In the genomic region with DNA sequence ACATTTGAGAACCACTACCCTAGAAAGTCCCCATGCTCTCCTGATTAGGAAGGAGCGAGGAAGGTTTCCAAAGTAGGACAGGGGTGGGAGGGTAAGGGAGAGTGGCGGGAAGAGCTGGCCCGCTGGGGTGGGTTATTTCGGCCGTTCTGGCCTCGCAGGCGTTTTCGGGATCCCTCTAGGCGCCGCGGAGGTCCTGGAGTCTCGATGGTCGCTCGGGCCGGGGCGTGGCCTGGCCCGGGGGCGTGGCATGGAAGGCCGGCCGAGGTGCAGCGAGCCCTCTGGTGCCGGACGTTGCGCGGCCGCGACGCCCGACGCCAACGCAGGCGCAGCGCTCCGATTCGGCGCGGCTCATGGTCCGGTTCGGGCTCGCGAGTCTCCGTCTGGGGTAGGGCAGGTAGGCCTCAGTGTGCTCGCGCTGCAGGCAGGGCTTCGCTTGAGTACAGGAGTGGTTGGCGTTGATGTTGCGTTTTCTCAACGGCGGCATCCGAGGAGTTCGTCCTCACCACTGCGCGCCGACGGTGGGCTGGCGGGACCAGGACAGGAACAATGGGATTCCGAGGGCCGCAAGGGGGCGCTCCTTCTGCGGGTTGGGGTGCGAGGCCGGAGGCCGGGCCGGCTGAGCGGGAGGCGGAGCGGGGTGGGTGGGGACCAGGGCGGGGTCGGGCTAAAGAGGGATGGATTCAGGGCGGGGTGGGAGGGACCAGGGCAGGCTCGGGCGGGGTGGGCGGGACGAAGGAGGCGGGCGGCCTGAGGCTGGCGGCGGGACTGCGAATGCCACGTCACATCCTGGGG, we compare ENCODE assay signal across 1 cellular context.
TF ChIP-seq lines count a peak whose summit lies in the region.

A gene with protein sequence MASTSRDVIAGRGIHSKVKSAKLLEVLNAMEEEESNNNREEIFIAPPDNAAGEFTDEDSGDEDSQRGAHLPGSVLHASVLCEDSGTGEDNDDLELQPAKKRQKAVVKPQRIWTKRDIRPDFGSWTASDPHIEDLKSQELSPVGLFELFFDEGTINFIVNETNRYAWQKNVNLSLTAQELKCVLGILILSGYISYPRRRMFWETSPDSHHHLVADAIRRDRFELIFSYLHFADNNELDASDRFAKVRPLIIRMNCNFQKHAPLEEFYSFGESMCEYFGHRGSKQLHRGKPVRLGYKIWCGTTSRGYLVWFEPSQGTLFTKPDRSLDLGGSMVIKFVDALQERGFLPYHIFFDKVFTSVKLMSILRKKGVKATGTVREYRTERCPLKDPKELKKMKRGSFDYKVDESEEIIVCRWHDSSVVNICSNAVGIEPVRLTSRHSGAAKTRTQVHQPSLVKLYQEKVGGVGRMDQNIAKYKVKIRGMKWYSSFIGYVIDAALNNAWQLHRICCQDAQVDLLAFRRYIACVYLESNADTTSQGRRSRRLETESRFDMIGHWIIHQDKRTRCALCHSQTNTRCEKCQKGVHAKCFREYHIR (plus strand): TSS at position 287 of the 792 bp plus-strand sequence. CDS start 7,628 bp downstream, outside the sequence.

TF ChIP-seq in WTC11, 78 proteins besides CTCF, POLR2A, EP300 and RAD21 (continued from another document and continues in another):
- TF ChIP-seq, protein P1, sequence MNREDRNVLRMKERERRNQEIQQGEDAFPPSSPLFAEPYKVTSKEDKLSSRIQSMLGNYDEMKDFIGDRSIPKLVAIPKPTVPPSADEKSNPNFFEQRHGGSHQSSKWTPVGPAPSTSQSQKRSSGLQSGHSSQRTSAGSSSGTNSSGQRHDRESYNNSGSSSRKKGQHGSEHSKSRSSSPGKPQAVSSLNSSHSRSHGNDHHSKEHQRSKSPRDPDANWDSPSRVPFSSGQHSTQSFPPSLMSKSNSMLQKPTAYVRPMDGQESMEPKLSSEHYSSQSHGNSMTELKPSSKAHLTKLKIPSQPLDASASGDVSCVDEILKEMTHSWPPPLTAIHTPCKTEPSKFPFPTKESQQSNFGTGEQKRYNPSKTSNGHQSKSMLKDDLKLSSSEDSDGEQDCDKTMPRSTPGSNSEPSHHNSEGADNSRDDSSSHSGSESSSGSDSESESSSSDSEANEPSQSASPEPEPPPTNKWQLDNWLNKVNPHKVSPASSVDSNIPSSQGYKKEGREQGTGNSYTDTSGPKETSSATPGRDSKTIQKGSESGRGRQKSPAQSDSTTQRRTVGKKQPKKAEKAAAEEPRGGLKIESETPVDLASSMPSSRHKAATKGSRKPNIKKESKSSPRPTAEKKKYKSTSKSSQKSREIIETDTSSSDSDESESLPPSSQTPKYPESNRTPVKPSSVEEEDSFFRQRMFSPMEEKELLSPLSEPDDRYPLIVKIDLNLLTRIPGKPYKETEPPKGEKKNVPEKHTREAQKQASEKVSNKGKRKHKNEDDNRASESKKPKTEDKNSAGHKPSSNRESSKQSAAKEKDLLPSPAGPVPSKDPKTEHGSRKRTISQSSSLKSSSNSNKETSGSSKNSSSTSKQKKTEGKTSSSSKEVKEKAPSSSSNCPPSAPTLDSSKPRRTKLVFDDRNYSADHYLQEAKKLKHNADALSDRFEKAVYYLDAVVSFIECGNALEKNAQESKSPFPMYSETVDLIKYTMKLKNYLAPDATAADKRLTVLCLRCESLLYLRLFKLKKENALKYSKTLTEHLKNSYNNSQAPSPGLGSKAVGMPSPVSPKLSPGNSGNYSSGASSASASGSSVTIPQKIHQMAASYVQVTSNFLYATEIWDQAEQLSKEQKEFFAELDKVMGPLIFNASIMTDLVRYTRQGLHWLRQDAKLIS (CRISPR knock-in tag; IDR thresholded peaks at IDR 0.05; ENCODE audit: borderline replicate concordance) = no peak
- TF ChIP-seq, protein P2, sequence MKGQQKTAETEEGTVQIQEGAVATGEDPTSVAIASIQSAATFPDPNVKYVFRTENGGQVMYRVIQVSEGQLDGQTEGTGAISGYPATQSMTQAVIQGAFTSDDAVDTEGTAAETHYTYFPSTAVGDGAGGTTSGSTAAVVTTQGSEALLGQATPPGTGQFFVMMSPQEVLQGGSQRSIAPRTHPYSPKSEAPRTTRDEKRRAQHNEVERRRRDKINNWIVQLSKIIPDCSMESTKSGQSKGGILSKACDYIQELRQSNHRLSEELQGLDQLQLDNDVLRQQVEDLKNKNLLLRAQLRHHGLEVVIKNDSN (CRISPR knock-in tag; IDR thresholded peaks at IDR 0.05) = peak; percentile 28; the same call in 1 of the 2 replicates
- TF ChIP-seq ZNF138 (CRISPR knock-in tag; conservative IDR thresholded peaks at IDR 0.05) = no peak
- TF ChIP-seq GABPB1 (CRISPR knock-in tag; IDR thresholded peaks at IDR 0.05) = peak; percentile 83
- TF ChIP-seq, protein P3, sequence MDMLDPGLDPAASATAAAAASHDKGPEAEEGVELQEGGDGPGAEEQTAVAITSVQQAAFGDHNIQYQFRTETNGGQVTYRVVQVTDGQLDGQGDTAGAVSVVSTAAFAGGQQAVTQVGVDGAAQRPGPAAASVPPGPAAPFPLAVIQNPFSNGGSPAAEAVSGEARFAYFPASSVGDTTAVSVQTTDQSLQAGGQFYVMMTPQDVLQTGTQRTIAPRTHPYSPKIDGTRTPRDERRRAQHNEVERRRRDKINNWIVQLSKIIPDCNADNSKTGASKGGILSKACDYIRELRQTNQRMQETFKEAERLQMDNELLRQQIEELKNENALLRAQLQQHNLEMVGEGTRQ (CRISPR knock-in tag; IDR thresholded peaks at IDR 0.05) = no peak
- TF ChIP-seq, protein P4, sequence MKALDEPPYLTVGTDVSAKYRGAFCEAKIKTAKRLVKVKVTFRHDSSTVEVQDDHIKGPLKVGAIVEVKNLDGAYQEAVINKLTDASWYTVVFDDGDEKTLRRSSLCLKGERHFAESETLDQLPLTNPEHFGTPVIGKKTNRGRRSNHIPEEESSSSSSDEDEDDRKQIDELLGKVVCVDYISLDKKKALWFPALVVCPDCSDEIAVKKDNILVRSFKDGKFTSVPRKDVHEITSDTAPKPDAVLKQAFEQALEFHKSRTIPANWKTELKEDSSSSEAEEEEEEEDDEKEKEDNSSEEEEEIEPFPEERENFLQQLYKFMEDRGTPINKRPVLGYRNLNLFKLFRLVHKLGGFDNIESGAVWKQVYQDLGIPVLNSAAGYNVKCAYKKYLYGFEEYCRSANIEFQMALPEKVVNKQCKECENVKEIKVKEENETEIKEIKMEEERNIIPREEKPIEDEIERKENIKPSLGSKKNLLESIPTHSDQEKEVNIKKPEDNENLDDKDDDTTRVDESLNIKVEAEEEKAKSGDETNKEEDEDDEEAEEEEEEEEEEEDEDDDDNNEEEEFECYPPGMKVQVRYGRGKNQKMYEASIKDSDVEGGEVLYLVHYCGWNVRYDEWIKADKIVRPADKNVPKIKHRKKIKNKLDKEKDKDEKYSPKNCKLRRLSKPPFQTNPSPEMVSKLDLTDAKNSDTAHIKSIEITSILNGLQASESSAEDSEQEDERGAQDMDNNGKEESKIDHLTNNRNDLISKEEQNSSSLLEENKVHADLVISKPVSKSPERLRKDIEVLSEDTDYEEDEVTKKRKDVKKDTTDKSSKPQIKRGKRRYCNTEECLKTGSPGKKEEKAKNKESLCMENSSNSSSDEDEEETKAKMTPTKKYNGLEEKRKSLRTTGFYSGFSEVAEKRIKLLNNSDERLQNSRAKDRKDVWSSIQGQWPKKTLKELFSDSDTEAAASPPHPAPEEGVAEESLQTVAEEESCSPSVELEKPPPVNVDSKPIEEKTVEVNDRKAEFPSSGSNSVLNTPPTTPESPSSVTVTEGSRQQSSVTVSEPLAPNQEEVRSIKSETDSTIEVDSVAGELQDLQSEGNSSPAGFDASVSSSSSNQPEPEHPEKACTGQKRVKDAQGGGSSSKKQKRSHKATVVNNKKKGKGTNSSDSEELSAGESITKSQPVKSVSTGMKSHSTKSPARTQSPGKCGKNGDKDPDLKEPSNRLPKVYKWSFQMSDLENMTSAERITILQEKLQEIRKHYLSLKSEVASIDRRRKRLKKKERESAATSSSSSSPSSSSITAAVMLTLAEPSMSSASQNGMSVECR (CRISPR knock-in tag; IDR thresholded peaks at IDR 0.05; ENCODE audit: borderline replicate concordance) = peak; percentile 94
- TF ChIP-seq, protein P5, sequence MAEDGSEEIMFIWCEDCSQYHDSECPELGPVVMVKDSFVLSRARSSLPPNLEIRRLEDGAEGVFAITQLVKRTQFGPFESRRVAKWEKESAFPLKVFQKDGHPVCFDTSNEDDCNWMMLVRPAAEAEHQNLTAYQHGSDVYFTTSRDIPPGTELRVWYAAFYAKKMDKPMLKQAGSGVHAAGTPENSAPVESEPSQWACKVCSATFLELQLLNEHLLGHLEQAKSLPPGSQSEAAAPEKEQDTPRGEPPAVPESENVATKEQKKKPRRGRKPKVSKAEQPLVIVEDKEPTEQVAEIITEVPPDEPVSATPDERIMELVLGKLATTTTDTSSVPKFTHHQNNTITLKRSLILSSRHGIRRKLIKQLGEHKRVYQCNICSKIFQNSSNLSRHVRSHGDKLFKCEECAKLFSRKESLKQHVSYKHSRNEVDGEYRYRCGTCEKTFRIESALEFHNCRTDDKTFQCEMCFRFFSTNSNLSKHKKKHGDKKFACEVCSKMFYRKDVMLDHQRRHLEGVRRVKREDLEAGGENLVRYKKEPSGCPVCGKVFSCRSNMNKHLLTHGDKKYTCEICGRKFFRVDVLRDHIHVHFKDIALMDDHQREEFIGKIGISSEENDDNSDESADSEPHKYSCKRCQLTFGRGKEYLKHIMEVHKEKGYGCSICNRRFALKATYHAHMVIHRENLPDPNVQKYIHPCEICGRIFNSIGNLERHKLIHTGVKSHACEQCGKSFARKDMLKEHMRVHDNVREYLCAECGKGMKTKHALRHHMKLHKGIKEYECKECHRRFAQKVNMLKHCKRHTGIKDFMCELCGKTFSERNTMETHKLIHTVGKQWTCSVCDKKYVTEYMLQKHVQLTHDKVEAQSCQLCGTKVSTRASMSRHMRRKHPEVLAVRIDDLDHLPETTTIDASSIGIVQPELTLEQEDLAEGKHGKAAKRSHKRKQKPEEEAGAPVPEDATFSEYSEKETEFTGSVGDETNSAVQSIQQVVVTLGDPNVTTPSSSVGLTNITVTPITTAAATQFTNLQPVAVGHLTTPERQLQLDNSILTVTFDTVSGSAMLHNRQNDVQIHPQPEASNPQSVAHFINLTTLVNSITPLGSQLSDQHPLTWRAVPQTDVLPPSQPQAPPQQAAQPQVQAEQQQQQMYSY (CRISPR knock-in tag; IDR thresholded peaks at IDR 0.05) = peak; percentile 27; the same call in 1 of the 2 replicates
- TF ChIP-seq NFATC4 (CRISPR knock-in tag; IDR thresholded peaks at IDR 0.05) = peak; percentile 61; the same call in 1 of the 2 replicates
- TF ChIP-seq, protein P6, sequence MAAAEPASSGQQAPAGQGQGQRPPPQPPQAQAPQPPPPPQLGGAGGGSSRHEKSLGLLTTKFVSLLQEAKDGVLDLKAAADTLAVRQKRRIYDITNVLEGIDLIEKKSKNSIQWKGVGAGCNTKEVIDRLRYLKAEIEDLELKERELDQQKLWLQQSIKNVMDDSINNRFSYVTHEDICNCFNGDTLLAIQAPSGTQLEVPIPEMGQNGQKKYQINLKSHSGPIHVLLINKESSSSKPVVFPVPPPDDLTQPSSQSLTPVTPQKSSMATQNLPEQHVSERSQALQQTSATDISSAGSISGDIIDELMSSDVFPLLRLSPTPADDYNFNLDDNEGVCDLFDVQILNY (CRISPR knock-in tag; IDR thresholded peaks at IDR 0.05) = peak; percentile 93
- peak; percentile 90 for TF ChIP-seq FOXK1 (CRISPR knock-in tag; IDR thresholded peaks at IDR 0.05)
- TF ChIP-seq, protein P7, sequence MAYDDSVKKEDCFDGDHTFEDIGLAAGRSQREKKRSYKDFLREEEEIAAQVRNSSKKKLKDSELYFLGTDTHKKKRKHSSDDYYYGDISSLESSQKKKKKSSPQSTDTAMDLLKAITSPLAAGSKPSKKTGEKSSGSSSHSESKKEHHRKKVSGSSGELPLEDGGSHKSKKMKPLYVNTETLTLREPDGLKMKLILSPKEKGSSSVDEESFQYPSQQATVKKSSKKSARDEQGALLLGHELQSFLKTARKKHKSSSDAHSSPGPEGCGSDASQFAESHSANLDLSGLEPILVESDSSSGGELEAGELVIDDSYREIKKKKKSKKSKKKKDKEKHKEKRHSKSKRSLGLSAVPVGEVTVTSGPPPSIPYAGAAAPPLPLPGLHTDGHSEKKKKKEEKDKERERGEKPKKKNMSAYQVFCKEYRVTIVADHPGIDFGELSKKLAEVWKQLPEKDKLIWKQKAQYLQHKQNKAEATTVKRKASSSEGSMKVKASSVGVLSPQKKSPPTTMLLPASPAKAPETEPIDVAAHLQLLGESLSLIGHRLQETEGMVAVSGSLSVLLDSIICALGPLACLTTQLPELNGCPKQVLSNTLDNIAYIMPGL (CRISPR knock-in tag; IDR thresholded peaks at IDR 0.05) = peak; percentile 96
- no peak for TF ChIP-seq SOX15 (CRISPR knock-in tag; IDR thresholded peaks at IDR 0.05)
- TF ChIP-seq CBFB (CRISPR knock-in tag; IDR thresholded peaks at IDR 0.05; ENCODE audit: low read depth) = no peak
- TF ChIP-seq NFYB (CRISPR knock-in tag; conservative IDR thresholded peaks at IDR 0.05; ENCODE audit: low read depth) = no peak; the same call in 1 of the 2 replicates
- TF ChIP-seq, protein P8, sequence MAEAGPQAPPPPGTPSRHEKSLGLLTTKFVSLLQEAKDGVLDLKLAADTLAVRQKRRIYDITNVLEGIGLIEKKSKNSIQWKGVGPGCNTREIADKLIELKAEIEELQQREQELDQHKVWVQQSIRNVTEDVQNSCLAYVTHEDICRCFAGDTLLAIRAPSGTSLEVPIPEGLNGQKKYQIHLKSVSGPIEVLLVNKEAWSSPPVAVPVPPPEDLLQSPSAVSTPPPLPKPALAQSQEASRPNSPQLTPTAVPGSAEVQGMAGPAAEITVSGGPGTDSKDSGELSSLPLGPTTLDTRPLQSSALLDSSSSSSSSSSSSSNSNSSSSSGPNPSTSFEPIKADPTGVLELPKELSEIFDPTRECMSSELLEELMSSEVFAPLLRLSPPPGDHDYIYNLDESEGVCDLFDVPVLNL (CRISPR knock-in tag; IDR thresholded peaks at IDR 0.05; ENCODE audit: borderline replicate concordance, low read depth) = peak; percentile 57; the same call in 1 of the 2 replicates
- no peak for TF ChIP-seq EMX1 (CRISPR knock-in tag; IDR thresholded peaks at IDR 0.05)
- TF ChIP-seq, protein P9, sequence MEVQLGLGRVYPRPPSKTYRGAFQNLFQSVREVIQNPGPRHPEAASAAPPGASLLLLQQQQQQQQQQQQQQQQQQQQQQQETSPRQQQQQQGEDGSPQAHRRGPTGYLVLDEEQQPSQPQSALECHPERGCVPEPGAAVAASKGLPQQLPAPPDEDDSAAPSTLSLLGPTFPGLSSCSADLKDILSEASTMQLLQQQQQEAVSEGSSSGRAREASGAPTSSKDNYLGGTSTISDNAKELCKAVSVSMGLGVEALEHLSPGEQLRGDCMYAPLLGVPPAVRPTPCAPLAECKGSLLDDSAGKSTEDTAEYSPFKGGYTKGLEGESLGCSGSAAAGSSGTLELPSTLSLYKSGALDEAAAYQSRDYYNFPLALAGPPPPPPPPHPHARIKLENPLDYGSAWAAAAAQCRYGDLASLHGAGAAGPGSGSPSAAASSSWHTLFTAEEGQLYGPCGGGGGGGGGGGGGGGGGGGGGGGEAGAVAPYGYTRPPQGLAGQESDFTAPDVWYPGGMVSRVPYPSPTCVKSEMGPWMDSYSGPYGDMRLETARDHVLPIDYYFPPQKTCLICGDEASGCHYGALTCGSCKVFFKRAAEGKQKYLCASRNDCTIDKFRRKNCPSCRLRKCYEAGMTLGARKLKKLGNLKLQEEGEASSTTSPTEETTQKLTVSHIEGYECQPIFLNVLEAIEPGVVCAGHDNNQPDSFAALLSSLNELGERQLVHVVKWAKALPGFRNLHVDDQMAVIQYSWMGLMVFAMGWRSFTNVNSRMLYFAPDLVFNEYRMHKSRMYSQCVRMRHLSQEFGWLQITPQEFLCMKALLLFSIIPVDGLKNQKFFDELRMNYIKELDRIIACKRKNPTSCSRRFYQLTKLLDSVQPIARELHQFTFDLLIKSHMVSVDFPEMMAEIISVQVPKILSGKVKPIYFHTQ (CRISPR knock-in tag; IDR thresholded peaks at IDR 0.05) = no peak
- TF ChIP-seq IRF2 (CRISPR knock-in tag; IDR thresholded peaks at IDR 0.05; ENCODE audit: borderline replicate concordance, low read depth) = no peak
- peak; percentile 94 for TF ChIP-seq ESRRA (CRISPR knock-in tag; IDR thresholded peaks at IDR 0.05; ENCODE audit: borderline replicate concordance)
